In genomic region chr15:80530737-80531365, GRCh38 we compare ENCODE assay signal across 21 cellular contexts.
A peak's percentile ranks its signal among the peaks of the same experiment; 100 is the strongest.
DNase-seq lines count a peak whose midpoint lies in the region; ATAC-seq and TF ChIP-seq lines count a peak whose summit lies in the region.
"Had no signal": no experiment of that assay in that cellular context is flagged by ENCODE, and none has a peak within 500 bp of the region (broad histone marks: within the 10 kb centered on the region; RNA-seq: fewer than 3 reads in every experiment).

No MANE protein-coding gene starts in this region.

- H3K36me3 ChIP-seq in thoracic aorta (no peaks in the 10 kb centered on the region), right lobe of liver (no peaks in the 10 kb centered on the region)
- H3K36me3 ChIP-seq: ascending aorta, gastrocnemius medialis, transverse colon had no signal

- H3K9me3 ChIP-seq in thoracic aorta: no peaks in the 10 kb centered on the region
- H3K9me3 ChIP-seq in right lobe of liver: no peaks in the 10 kb centered on the region
- H3K9me3 ChIP-seq: ascending aorta, gastrocnemius medialis, transverse colon had no signal

- no peak for TF ChIP-seq CTCF in choroid plexus epithelial cell (conservative IDR thresholded peaks at IDR 0.05; ENCODE audit: low read depth, low read length)
- TF ChIP-seq CTCF in thoracic aorta (IDR thresholded peaks at IDR 0.05): no peak
- no peak for TF ChIP-seq CTCF in right lobe of liver (IDR thresholded peaks at IDR 0.05)

- H3K4me3 ChIP-seq in choroid plexus epithelial cell (ENCODE audit: low read depth, low read length) (no peak overlapping the region), thoracic aorta (peak overlapping the region; percentile 14), right lobe of liver (no peak overlapping the region)
- H3K4me3 ChIP-seq: ascending aorta, BLaER1, gastrocnemius medialis, transverse colon had no signal

- intact Hi-C loops in left ventricle myocardium superior (cut with micrococcal nuclease): no loop called here
- intact Hi-C loops in right lobe of liver (cut with DNase I): no loop called here

- H3K27ac ChIP-seq in thoracic aorta (peak overlapping the region in 1 of 2 donors; percentile 35), right lobe of liver (no peak overlapping the region)
- H3K27ac ChIP-seq: BLaER1, gastrocnemius medialis, HL-60, transverse colon had no signal

- TF ChIP-seq POLR2A in right lobe of liver (IDR thresholded peaks at IDR 0.05): no peak

- 43% methylated on average over 5 of the region's 5 CpGs for WGBS in right lobe of liver (ENCODE audit: insufficient coverage, low coverage, low lambda C conversion rate, missing lambda C conversion rate)

- H3K4me1 ChIP-seq in thoracic aorta (ENCODE audit: control insufficient read depth in 1 of 2, low read depth in 2 of 2) (peaks cover 9 to 21% of the 10 kb centered on the region in 2 donors), right lobe of liver (no peaks in the 10 kb centered on the region)
- H3K4me1 ChIP-seq: ascending aorta, BLaER1, transverse colon had no signal

- DNase-seq in GM03348 (ENCODE audit: low spot score) (peak; percentile 67), choroid plexus epithelial cell (ENCODE audit: low read depth) (peak; percentile 63), left ventricle myocardium superior (no peak), thoracic aorta (ENCODE audit: low spot score) (no peak), right lobe of liver (no peak)
- DNase-seq: activated CD4-positive, alpha-beta T cell treated with anti-CD3 and anti-CD28 coated beads for 1 hour; gastrocnemius medialis; kidney; mesendoderm; naive thymus-derived CD4-positive, alpha-beta T cell; NCI-H1417; NCI-H2171; NCI-H526 treated with DMSO at 0.1 percent for 48 hours; stimulated activated CD4-positive, alpha-beta T cell treated with anti-CD3 and anti-CD28 coated beads, Interleukin-1b, Interleukin-23, amount 100 ng/mL, for 48 hours; transverse colon had no signal

- H3K27me3 ChIP-seq in thoracic aorta (replicated peaks; ENCODE audit: insufficient read depth) (no peaks in the 10 kb centered on the region), right lobe of liver (no peaks in the 10 kb centered on the region)
- H3K27me3 ChIP-seq: ascending aorta, BLaER1, gastrocnemius medialis, transverse colon had no signal

- ATAC-seq in left ventricle myocardium superior (peak; percentile 57), thoracic aorta (ENCODE audit: insufficient number of reproducible peaks, low FRiP score, low read depth) (no peak), GM18909 (IDR thresholded peaks at IDR 0.05; ENCODE audit: poor library complexity, unreplicated experiment) (no peak), GM21360 (IDR thresholded peaks at IDR 0.05; ENCODE audit: unreplicated experiment) (no peak), right lobe of liver (no peak)
- ATAC-seq: naive thymus-derived CD4-positive, alpha-beta T cell; stimulated activated memory B cell treated with anti-CD40 and anti-IgM and Interleukin-4, amounts not matched to agents 10 μg/mL and 1 μg/mL and 100 μg/mL, for 72 hours had no signal

Comparison
In these comparisons a context has a peak if more than half of its experiments do, and no peak if none do; other contexts are left out.
1. DNase-seq: peak in GM03348 (single experiment) and choroid plexus epithelial cell (single experiment); none in left ventricle myocardium superior (single experiment), thoracic aorta (single experiment) and right lobe of liver (0 of 3).